In the genomic region with DNA sequence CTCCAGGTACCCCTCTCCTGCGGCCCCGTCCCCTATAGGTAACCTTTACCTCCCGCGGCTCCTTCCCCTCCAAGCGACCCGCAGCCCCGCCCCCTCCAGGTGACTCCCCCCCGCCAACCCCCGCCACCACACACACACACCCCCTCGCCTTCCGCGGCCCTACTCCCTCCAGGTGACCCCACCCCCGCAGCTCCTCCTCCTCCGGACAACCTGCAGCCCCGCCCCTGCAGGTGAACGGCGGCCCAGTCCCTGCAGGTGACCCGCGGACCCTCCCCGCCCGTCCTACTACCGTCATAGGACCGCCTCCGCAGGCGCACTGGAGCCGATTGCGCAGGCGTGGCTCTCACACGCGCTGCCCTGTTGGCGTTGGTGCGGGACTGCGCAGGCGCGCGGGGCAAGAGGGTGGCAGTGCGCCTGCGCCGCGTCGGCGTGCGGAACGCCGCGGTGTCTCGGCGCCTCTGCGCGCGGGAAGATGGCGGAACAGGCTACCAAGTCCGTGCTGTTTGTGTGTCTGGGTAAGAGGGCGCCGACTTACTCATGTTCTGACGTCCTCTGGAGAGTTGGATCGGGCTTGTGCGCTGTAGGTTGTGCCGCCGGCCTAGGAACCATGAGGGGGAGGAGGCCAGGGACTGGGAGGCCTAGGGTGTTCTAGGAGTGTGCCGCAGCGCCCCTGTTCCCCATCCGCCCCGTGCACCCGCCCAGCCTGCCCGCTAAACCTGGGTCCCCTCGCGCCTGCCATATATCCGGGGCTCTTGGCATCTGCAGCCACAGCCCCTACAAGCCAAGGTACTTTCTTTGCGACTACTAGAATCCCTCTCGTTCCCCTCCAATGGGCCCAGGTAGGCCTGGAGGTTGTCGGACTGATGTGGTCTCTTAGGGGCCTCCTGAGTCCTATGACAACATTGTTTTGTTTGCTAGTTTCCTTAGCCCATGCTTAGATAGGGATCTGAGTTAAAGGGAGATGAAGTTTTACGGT, we compare ENCODE assay signal across 8 cellular contexts. TPM values are rescaled to one million over a fixed set of nuclear protein-coding genes. Genes with fewer than 3 reads are reported as not detected.
DNase-seq lines count a peak whose midpoint lies in the region; ATAC-seq, FAIRE-seq and TF ChIP-seq lines count a peak whose summit lies in the region.

A gene (plus strand): TSS at position 455 of the 976 bp plus-strand sequence. CDS start 18 bp downstream, at position 473.

- CTCF ChIA-PET in BJ (lab: Yijun Ruan, JAX) = interaction anchor here (0.5 kb wide), 1 partner anchor 246 kb away, joined by 3 read pairs; no protein-coding TSS in a partner anchor

- H3K27me3 Mint-ChIP-seq in chondrocyte (ENCODE audit: low read depth) = no peaks in the 10 kb centered on the region

- peak within 1 kb of the TSS; percentile 92 for H3K4me3 Mint-ChIP-seq in chondrocyte (ENCODE audit: unreplicated experiment)

- TF ChIP-seq CTCF in BJ (IDR thresholded peaks at IDR 0.05; ENCODE audit: insufficient read depth, low read depth, low read length) = no peak
- peak; percentile 22 for TF ChIP-seq CTCF in chondrocyte (IDR thresholded peaks at IDR 0.05)
- no peak for TF ChIP-seq CTCF in kidney epithelial cell (IDR thresholded peaks at IDR 0.05; ENCODE audit: insufficient read depth, low read length, poor library complexity, severe bottlenecking)

- peaks cover 5% of the 10 kb centered on the region for H3K36me3 Mint-ChIP-seq in chondrocyte (ENCODE audit: low read depth)

- H3K27ac Mint-ChIP-seq in chondrocyte (ENCODE audit: unreplicated experiment) = peak within 1 kb of the TSS; percentile 96

- peak within 1 kb of the TSS; percentile 60 for H3K4me3 ChIP-seq in BJ (ENCODE audit: low read depth, low read length)
- H3K4me3 ChIP-seq in kidney epithelial cell (ENCODE audit: low read depth, low read length) = peak within 1 kb of the TSS; percentile 83

- peak; percentile 88 for FAIRE-seq in GM19239 (lab: Jason Lieb, UNC)

- H3K36me3 ChIP-seq in BJ (ENCODE audit: control insufficient read depth, insufficient read depth, low read length) (no peaks in the 10 kb centered on the region), kidney epithelial cell (ENCODE audit: control insufficient read depth, insufficient read depth, low read length) (no peaks in the 10 kb centered on the region)

- H3K9me3 Mint-ChIP-seq in chondrocyte (ENCODE audit: low read depth) = no peaks in the 10 kb centered on the region

- H3K27me3 ChIP-seq in BJ (ENCODE audit: control insufficient read depth, insufficient read depth, low read length) (no peaks in the 10 kb centered on the region), kidney epithelial cell (ENCODE audit: control insufficient read depth, insufficient read depth, low read length) (no peaks in the 10 kb centered on the region)

- peak; percentile 87 for ATAC-seq in HG03442 (IDR thresholded peaks at IDR 0.05; ENCODE audit: unreplicated experiment)

- POLR2A ChIA-PET in BJ (lab: Charles Lee) = no interaction called here

- H3K4me1 Mint-ChIP-seq in chondrocyte (ENCODE audit: low read depth) = peaks cover 49% of the 10 kb centered on the region

- DNase-seq in BJ (ENCODE audit: low read depth) (peak; percentile 69), GM19239 (ENCODE audit: insufficient read length, low spot score) (peak; percentile 95), NCI-H510A treated with DMSO at 0.1 percent for 48 hours (lab: John Stamatoyannopoulos, UW) (peak; percentile 95), chondrocyte (ENCODE audit: low spot score) (peak; percentile 98), kidney epithelial cell (ENCODE audit: low read depth) (peak; percentile 75)
- DNase-seq in activated CD4-positive, alpha-beta T cell treated with anti-CD3 and anti-CD28 coated beads for 24 hours (ENCODE audit: low read depth in 2 of 2) = peak; percentile 87 to 92
- DNase-seq in stimulated activated CD4-positive, alpha-beta T cell treated with anti-CD3 and anti-CD28 coated beads, Interleukin-15, amount 100 ng/mL, for 24 hours = peak; percentile 95

RNA-seq across cellular contexts. Expression of the gene that starts here (rescaled TPM):
- 129 and 135 TPM in 2 replicates for polyA plus RNA-seq in BJ (2011; rRNA removed)
- 31.9 and 48.7 TPM in 2 replicates for polyA minus RNA-seq in BJ (2011; rRNA and poly(A)+ RNA removed)
- 79.6 to 89.8 TPM (median 82.7 TPM) in 3 replicates for total RNA-seq in chondrocyte
- 112 and 120 TPM in 2 replicates for total RNA-seq in kidney epithelial cell

Comparison
In these comparisons a context has a peak if more than half of its experiments do, and no peak if none do; other contexts are left out.
1. Peak in every context shown above with its lines: DNase-seq, ATAC-seq and H3K4me3 ChIP-seq.